26 cellular contexts compared by ENCODE assay signal in genomic region chr20:33312583-33312982, GRCh38. TPM values are rescaled to one million over a fixed set of nuclear protein-coding genes. Genes with fewer than 3 reads are reported as not detected.
DNase-seq lines count a peak whose midpoint lies in the region; ATAC-seq and TF ChIP-seq lines count a peak whose summit lies in the region.
"Had no signal": no experiment of that assay in that cellular context is flagged by ENCODE, and none has a peak within 500 bp of the region (broad histone marks: within the 10 kb centered on the region; RNA-seq: fewer than 3 reads in every experiment).

No MANE protein-coding gene starts in this region.

- DNase-seq in natural killer cell treated with Interleukin-12 subunit alpha and Interleukin-12 subunit beta and Interleukin-15 and Interleukin-18, amount 100 ng/mL, for 72 hours (ENCODE audit: low spot score): peak; percentile 5
- no peak for DNase-seq in natural killer cell
- DNase-seq in osteoblast (ENCODE audit: insufficient read length, low spot score, missing footprints): peak; percentile 27
- DNase-seq in activated naive CD8-positive, alpha-beta T cell treated with anti-CD3 and anti-CD28 coated beads for 36 hours: no peak
- DNase-seq: 8988T; ACHN; BE2C; C1 segment of cervical spinal cord; CD4-positive, alpha-beta memory T cell; CD4-positive, CD25-positive, alpha-beta regulatory T cell; CD8-positive, alpha-beta memory T cell; COR-L47; DMS 273 treated with DMSO at 0.1 percent for 48 hours; DMS153; DMS53; DMS79; DND-41; EL; GDM1 had no signal

- H3K9me3 ChIP-seq in BLaER1 treated with 17β-estradiol and CSF1 and Interleukin-3, amounts not matched to agents 10 nM and 100 nM (replicated peaks in 1 of 11): peaks cover 0 to 4% (median 0%) of the 10 kb centered on the region in 11 experiments; a peak in 2 of 22 replicates
- H3K9me3 ChIP-seq in osteoblast (ENCODE audit: low read depth, low read length): no peaks in the 10 kb centered on the region
- H3K9me3 ChIP-seq: BE2C had no signal

- H2AFZ ChIP-seq in osteoblast (ENCODE audit: low read length): no peak overlapping the region

- H3K4me3 ChIP-seq in BLaER1 treated with 17β-estradiol and CSF1 and Interleukin-3, amounts not matched to agents 10 nM and 100 nM: no peak overlapping the region
- H3K4me3 ChIP-seq in osteoblast (ENCODE audit: insufficient read depth, low read length): no peak overlapping the region
- H3K4me3 ChIP-seq: GM12878 had no signal

- H3K36me3 ChIP-seq in BLaER1 treated with 17β-estradiol and CSF1 and Interleukin-3, amounts not matched to agents 10 nM and 100 nM: no peaks in the 10 kb centered on the region
- no peaks in the 10 kb centered on the region for H3K36me3 ChIP-seq in osteoblast (ENCODE audit: insufficient read depth, low read length)
- H3K36me3 ChIP-seq: BE2C had no signal

- no peak for ATAC-seq in natural killer cell treated with Interleukin-12 subunit alpha and Interleukin-12 subunit beta and Interleukin-15 and Interleukin-18, amount 100 ng/mL, for 72 hours
- ATAC-seq in natural killer cell (no peak), GM21423 (IDR thresholded peaks at IDR 0.05; ENCODE audit: unreplicated experiment) (no peak)
- ATAC-seq: GM12878 had no signal

- intact Hi-C loops in natural killer cell (cut with micrococcal nuclease): no loop called here

- no peak overlapping the region for H3K27ac Mint-ChIP-seq in natural killer cell treated with Interleukin-12 subunit alpha and Interleukin-12 subunit beta and Interleukin-15 and Interleukin-18, amount 100 ng/mL, for 72 hours
- no peak overlapping the region for H3K27ac Mint-ChIP-seq in natural killer cell
- no peak overlapping the region for H3K27ac Mint-ChIP-seq in activated naive CD8-positive, alpha-beta T cell treated with anti-CD3 and anti-CD28 coated beads for 36 hours
- H3K27ac Mint-ChIP-seq: CD14-positive monocyte; CD4-positive, alpha-beta memory T cell; CD4-positive, CD25-positive, alpha-beta regulatory T cell had no signal

- H3K4me1 ChIP-seq in BLaER1 treated with 17β-estradiol and CSF1 and Interleukin-3, amounts not matched to agents 10 nM and 100 nM: peaks cover 6 to 33% (median 21%) of the 10 kb centered on the region in 10 experiments; a peak in 19 of 20 replicates
- H3K4me1 ChIP-seq in osteoblast (ENCODE audit: insufficient read depth, low read length): no peaks in the 10 kb centered on the region
- H3K4me1 ChIP-seq: BE2C had no signal

- no peaks in the 10 kb centered on the region for H3K9me3 Mint-ChIP-seq in natural killer cell treated with Interleukin-12 subunit alpha and Interleukin-12 subunit beta and Interleukin-15 and Interleukin-18, amount 100 ng/mL, for 72 hours
- no peaks in the 10 kb centered on the region for H3K9me3 Mint-ChIP-seq in natural killer cell
- no peaks in the 10 kb centered on the region for H3K9me3 Mint-ChIP-seq in activated naive CD8-positive, alpha-beta T cell treated with anti-CD3 and anti-CD28 coated beads for 36 hours
- H3K9me3 Mint-ChIP-seq: CD4-positive, alpha-beta memory T cell; CD8-positive, alpha-beta memory T cell had no signal

- peak overlapping the region in 10 of 11 experiments; percentile 11 to 64 (median 50); a peak in 17 of 22 replicates for H3K4me2 ChIP-seq in BLaER1 treated with 17β-estradiol and CSF1 and Interleukin-3, amounts not matched to agents 10 nM and 100 nM
- H3K4me2 ChIP-seq in osteoblast (ENCODE audit: insufficient read depth, low read length): no peak overlapping the region

- H4K20me1 ChIP-seq in BLaER1 treated with 17β-estradiol and CSF1 and Interleukin-3, amounts not matched to agents 10 nM and 100 nM: no peaks in the 10 kb centered on the region
- H4K20me1 ChIP-seq in osteoblast (ENCODE audit: insufficient read depth, low read length): no peaks in the 10 kb centered on the region

- H3K27me3 ChIP-seq in BLaER1 treated with 17β-estradiol and CSF1 and Interleukin-3, amounts not matched to agents 10 nM and 100 nM: no peaks in the 10 kb centered on the region
- H3K27me3 ChIP-seq in osteoblast (ENCODE audit: insufficient read depth, low read length): peaks cover 19% of the 10 kb centered on the region
- H3K27me3 ChIP-seq: BE2C had no signal

- no peak for TF ChIP-seq CTCF in natural killer cell (IDR thresholded peaks at IDR 0.05)
- no peak for TF ChIP-seq CTCF in osteoblast (IDR thresholded peaks at IDR 0.05; ENCODE audit: extremely low read depth, low read depth, low read length)

- no peak overlapping the region for H3K9ac ChIP-seq in BLaER1 treated with 17β-estradiol and CSF1 and Interleukin-3, amounts not matched to agents 10 nM and 100 nM

- no peaks in the 10 kb centered on the region for H3K4me1 Mint-ChIP-seq in natural killer cell treated with Interleukin-12 subunit alpha and Interleukin-12 subunit beta and Interleukin-15 and Interleukin-18, amount 100 ng/mL, for 72 hours (ENCODE audit: low read depth in 2 of 2)
- H3K4me1 Mint-ChIP-seq in natural killer cell: no peaks in the 10 kb centered on the region
- H3K4me1 Mint-ChIP-seq in activated naive CD8-positive, alpha-beta T cell treated with anti-CD3 and anti-CD28 coated beads for 36 hours: no peaks in the 10 kb centered on the region
- H3K4me1 Mint-ChIP-seq: CD14-positive monocyte; CD4-positive, CD25-positive, alpha-beta regulatory T cell; CD8-positive, alpha-beta memory T cell had no signal

- no peaks in the 10 kb centered on the region for H3K27me3 Mint-ChIP-seq in natural killer cell treated with Interleukin-12 subunit alpha and Interleukin-12 subunit beta and Interleukin-15 and Interleukin-18, amount 100 ng/mL, for 72 hours
- peaks cover 0 to 4% of the 10 kb centered on the region in 2 donors for H3K27me3 Mint-ChIP-seq in natural killer cell (ENCODE audit: low read depth in 2 of 2)
- H3K27me3 Mint-ChIP-seq in activated naive CD8-positive, alpha-beta T cell treated with anti-CD3 and anti-CD28 coated beads for 36 hours: no peaks in the 10 kb centered on the region
- H3K27me3 Mint-ChIP-seq: CD4-positive, CD25-positive, alpha-beta regulatory T cell had no signal

- no peaks in the 10 kb centered on the region for H3K79me2 ChIP-seq in osteoblast (ENCODE audit: insufficient read depth, low read length)

- H3K4me3 Mint-ChIP-seq in natural killer cell treated with Interleukin-12 subunit alpha and Interleukin-12 subunit beta and Interleukin-15 and Interleukin-18, amount 100 ng/mL, for 72 hours: no peak overlapping the region
- no peak overlapping the region for H3K4me3 Mint-ChIP-seq in natural killer cell
- H3K4me3 Mint-ChIP-seq in activated naive CD8-positive, alpha-beta T cell treated with anti-CD3 and anti-CD28 coated beads for 36 hours: no peak overlapping the region
- H3K4me3 Mint-ChIP-seq: CD14-positive monocyte; CD4-positive, alpha-beta memory T cell; CD8-positive, alpha-beta memory T cell had no signal

- H3K36me3 Mint-ChIP-seq in natural killer cell treated with Interleukin-12 subunit alpha and Interleukin-12 subunit beta and Interleukin-15 and Interleukin-18, amount 100 ng/mL, for 72 hours: no peaks in the 10 kb centered on the region
- H3K36me3 Mint-ChIP-seq in natural killer cell: no peaks in the 10 kb centered on the region
- H3K36me3 Mint-ChIP-seq in activated naive CD8-positive, alpha-beta T cell treated with anti-CD3 and anti-CD28 coated beads for 36 hours: no peaks in the 10 kb centered on the region
- H3K36me3 Mint-ChIP-seq: CD14-positive monocyte; CD4-positive, alpha-beta memory T cell; CD4-positive, CD25-positive, alpha-beta regulatory T cell; CD8-positive, alpha-beta memory T cell had no signal

- H3K27ac ChIP-seq in BLaER1 treated with 17β-estradiol and CSF1 and Interleukin-3, amounts not matched to agents 10 nM and 100 nM: peak overlapping the region in 2 of 11 experiments; percentile 13 to 24; a peak in 1 of 22 replicates
- no peak overlapping the region for H3K27ac ChIP-seq in osteoblast (ENCODE audit: low read depth, low read length)

RNA-seq across cellular contexts. Expression of gene BPIFB1, which starts 29.6 kb away (rescaled TPM):
- not detected for total RNA-seq in natural killer cell treated with Interleukin-12 subunit alpha and Interleukin-12 subunit beta and Interleukin-15 and Interleukin-18, amount 100 ng/mL, for 72 hours
- total RNA-seq in natural killer cell: not detected
- not detected in 2 replicates for total RNA-seq in osteoblast
- not detected for total RNA-seq in activated naive CD8-positive, alpha-beta T cell treated with anti-CD3 and anti-CD28 coated beads for 36 hours
- total RNA-seq: A673; CD4-positive, alpha-beta memory T cell; CD4-positive, CD25-positive, alpha-beta regulatory T cell; CD8-positive, alpha-beta memory T cell; Daoy; G401 had no signal

Comparison
In these comparisons a context has a peak if more than half of its experiments do, and no peak if none do; other contexts are left out.
1. DNase-seq: peak in natural killer cell treated with Interleukin-12 subunit alpha and Interleukin-12 subunit beta and Interleukin-15 and Interleukin-18, amount 100 ng/mL, for 72 hours (single experiment) and osteoblast (single experiment); none in natural killer cell (single experiment) and activated naive CD8-positive, alpha-beta T cell treated with anti-CD3 and anti-CD28 coated beads for 36 hours (single experiment).